In genomic region chr10:31853629-31854028, GRCh38 we compare ENCODE assay signal across 9 cellular contexts.
"Had no signal": no experiment of that assay in that cellular context is flagged by ENCODE, and none has a peak within 500 bp of the region (broad histone marks: within the 10 kb centered on the region; RNA-seq: fewer than 3 reads in every experiment).

No MANE protein-coding gene starts in this region.

- ATAC-seq: HepG2, K562 had no signal

- FAIRE-seq: HepG2, HTR-8/SVneo, K562 had no signal

- H3K9me3 Mint-ChIP-seq: IgD-negative memory B cell had no signal

- DNase-seq: IMR-90, KBM-7, KG1 had no signal

- H3K4me3 Mint-ChIP-seq: IgD-negative memory B cell had no signal

- H3K4me2 ChIP-seq: KMS-11 had no signal

- H3K27me3 Mint-ChIP-seq: IgD-negative memory B cell had no signal

- H3K4me3 ChIP-seq: K562 had no signal

- H3K27ac Mint-ChIP-seq: IgD-negative memory B cell had no signal

- H3K27ac ChIP-seq: HL-60, KMS-11 had no signal
